In the genomic region with DNA sequence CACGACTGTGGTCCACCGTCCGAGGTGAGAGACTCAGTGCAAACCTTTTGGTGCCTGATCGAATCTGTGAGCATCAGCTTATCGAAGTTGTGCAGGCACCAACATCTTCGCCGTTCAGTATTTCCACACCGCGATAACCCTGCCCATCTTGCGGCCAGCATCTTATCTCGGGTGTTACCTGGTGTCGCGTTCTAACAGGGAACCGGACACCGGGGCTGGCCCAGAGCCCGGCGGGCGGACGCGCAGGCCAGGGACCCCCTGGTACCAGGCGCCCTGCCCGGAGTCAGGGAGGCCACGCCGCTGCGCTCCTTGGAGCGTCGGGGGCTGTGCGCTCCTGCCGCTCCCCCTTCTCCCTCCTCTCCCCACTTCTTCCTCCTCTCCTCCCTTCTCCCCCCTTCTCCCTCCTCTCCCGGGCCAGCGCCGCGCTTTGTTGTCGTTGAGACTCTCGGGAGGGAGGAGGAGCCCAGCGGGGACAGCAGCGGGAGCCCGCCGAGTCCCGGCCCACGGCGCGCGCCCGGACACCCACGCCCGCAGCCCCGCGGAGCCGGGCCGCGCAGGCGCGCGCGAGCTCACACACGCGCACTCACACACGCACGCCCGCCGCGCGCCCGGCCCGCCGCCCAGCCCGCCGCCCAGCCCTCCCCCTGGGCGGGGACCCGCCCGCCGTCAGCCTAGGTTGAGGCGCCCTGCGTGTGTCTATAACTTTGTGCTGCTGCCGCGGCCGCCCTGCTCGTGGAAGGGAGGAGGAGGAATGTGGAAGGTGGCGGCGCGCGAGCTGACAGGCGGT, we compare ENCODE assay signal across 9 cellular contexts. TPM values are rescaled to one million over a fixed set of nuclear protein-coding genes. Genes with fewer than 3 reads are reported as not detected.
DNase-seq lines count a peak whose midpoint lies in the region; ATAC-seq, FAIRE-seq and TF ChIP-seq lines count a peak whose summit lies in the region.
"Had no signal": no experiment of that assay in that cellular context is flagged by ENCODE, and none has a peak within 500 bp of the region (broad histone marks: within the 10 kb centered on the region; RNA-seq: fewer than 3 reads in every experiment).

No MANE protein-coding gene starts in this region.

- peak overlapping the region; percentile 88 for H3K4me3 Mint-ChIP-seq in central memory CD8-positive, alpha-beta T cell

- no peaks in the 10 kb centered on the region for H3K36me3 ChIP-seq in kidney (ENCODE audit: control insufficient read depth in 1 of 2, insufficient read depth in 2 of 2, low read length in 2 of 2)

- intact Hi-C loops in kidney (cut with DNase I), result loop anchor here (10.0 kb wide), 1 partner anchor 226 kb away; no protein-coding TSS in a partner anchor

- peaks cover 24% of the 10 kb centered on the region for H3K4me1 Mint-ChIP-seq in central memory CD8-positive, alpha-beta T cell

- ATAC-seq in HG03045 (IDR thresholded peaks at IDR 0.05; ENCODE audit: unreplicated experiment), result peak; percentile 53
- ATAC-seq in activated CD4-positive, CD25-positive, alpha-beta regulatory T cell treated with anti-CD3 and anti-CD28 coated beads, Interleukin-2, amount 50 U/mL, for 24 hours, result peak; percentile 62 to 66
- peak; percentile 58 for ATAC-seq in central memory CD8-positive, alpha-beta T cell (replicated peaks; ENCODE audit: extremely low read depth, poor library complexity, severe bottlenecking)

- peaks cover 11% of the 10 kb centered on the region in 2 donors for H3K4me1 ChIP-seq in kidney (ENCODE audit: control insufficient read depth in 1 of 2, insufficient read depth in 1 of 2, low read depth in 1 of 2, low read length in 2 of 2)

- peak overlapping the region; percentile 99 to 100 for H3K4me3 ChIP-seq in kidney (ENCODE audit: low read length in 2 of 2)

- peak overlapping the region; percentile 98 to 99 for H3K27ac ChIP-seq in kidney (ENCODE audit: low read depth in 2 of 2, low read length in 2 of 2)

- no peaks in the 10 kb centered on the region for H3K27me3 Mint-ChIP-seq in central memory CD8-positive, alpha-beta T cell

- H3K9ac ChIP-seq in kidney (ENCODE audit: low read length in 2 of 2), result peak overlapping the region; percentile 91 to 93

- H3K9me3 Mint-ChIP-seq in central memory CD8-positive, alpha-beta T cell, result no peaks in the 10 kb centered on the region

- peak overlapping the region; percentile 98 for H3K27ac Mint-ChIP-seq in central memory CD8-positive, alpha-beta T cell (ENCODE audit: low read depth)

- TF ChIP-seq CTCF in kidney (IDR thresholded peaks at IDR 0.05; ENCODE audit: borderline replicate concordance, extremely low read depth, insufficient read depth), result no peak

- H3K36me3 Mint-ChIP-seq in central memory CD8-positive, alpha-beta T cell (ENCODE audit: insufficient read depth), result peaks cover 34% of the 10 kb centered on the region

- DNase-seq in NCI-H1417 (lab: John Stamatoyannopoulos, UW) (peak; percentile 91 to 96 (median 92)), NCI-H1417 treated with DMSO at 0.1 percent for 48 hours (lab: John Stamatoyannopoulos, UW) (no peak), NCI-H446 (lab: John Stamatoyannopoulos, UW) (peak; percentile 71 to 86), kidney (peak; percentile 98)
- DNase-seq in central memory CD8-positive, alpha-beta T cell (ENCODE audit: low spot score in 2 of 2), result peak; percentile 72 to 86
- DNase-seq in stimulated activated CD4-positive, alpha-beta T cell treated with anti-CD3 and anti-CD28 coated beads, Interleukin-15, amount 100 ng/mL, for 1 hour (ENCODE audit: low read depth in 1 of 2, low spot score in 1 of 2), result peak; percentile 74 to 80

- no peaks in the 10 kb centered on the region for H3K9me3 ChIP-seq in kidney (ENCODE audit: control insufficient read depth in 1 of 2, low read length in 2 of 2)

- FAIRE-seq in kidney (lab: Jason Lieb, UNC), result no peak
- FAIRE-seq: A204.1 had no signal

RNA-seq across cellular contexts. Expression of gene FOXO3, which starts 1.4 kb away (rescaled TPM):
- total RNA-seq in kidney, result 76.1 TPM
- 9.4 TPM for polyA plus RNA-seq in kidney (ENCODE audit: insufficient read depth, low read depth, low replicate concordance)
